In genomic region chr21:42495027-42495426, GRCh38 we compare ENCODE assay signal across 19 cellular contexts. TPM values are rescaled to one million over a fixed set of nuclear protein-coding genes. Genes with fewer than 3 reads are reported as not detected.
DNase-seq lines count a peak whose midpoint lies in the region; ATAC-seq, FAIRE-seq and TF ChIP-seq lines count a peak whose summit lies in the region.
"Had no signal": no experiment of that assay in that cellular context is flagged by ENCODE, and none has a peak within 500 bp of the region (broad histone marks: within the 10 kb centered on the region; RNA-seq: fewer than 3 reads in every experiment).

No MANE protein-coding gene starts in this region.

- no peak for FAIRE-seq in A549 (lab: Jason Lieb, UNC)

- no peak for TF ChIP-seq CTCF in A549 (IDR thresholded peaks at IDR 0.05)
- no peak for TF ChIP-seq CTCF in KMS-11 (conservative IDR thresholded peaks at IDR 0.05; ENCODE audit: low read depth, low read length)
- no peak for TF ChIP-seq CTCF in dorsolateral prefrontal cortex (IDR thresholded peaks at IDR 0.05 in 54 of 56, conservative IDR thresholded peaks at IDR 0.05 in 2 of 56; ENCODE audit: low read depth in 1 of 56, partially characterized antibody in 56 of 56)
- TF ChIP-seq CTCF in natural killer cell (IDR thresholded peaks at IDR 0.05) = no peak
- no peak for TF ChIP-seq CTCF in brain microvascular endothelial cell (IDR thresholded peaks at IDR 0.05; ENCODE audit: low read depth, low read length, missing control alignments)

- H3K27ac ChIP-seq in A549 = no peak overlapping the region; a peak in 1 of 6 replicates
- no peak overlapping the region for H3K27ac ChIP-seq in KMS-11
- H3K27ac ChIP-seq in dorsolateral prefrontal cortex = no peak overlapping the region
- H3K27ac ChIP-seq in brain microvascular endothelial cell = no peak overlapping the region
- H3K27ac ChIP-seq: foreskin keratinocyte, left ventricle myocardium inferior had no signal

- H3K79me2 ChIP-seq in KMS-11 (ENCODE audit: insufficient read depth, low read depth) = no peaks in the 10 kb centered on the region

- no peak overlapping the region for H3K9ac ChIP-seq in KMS-11

- no peak for TF ChIP-seq RAD21 in A549 (conservative IDR thresholded peaks at IDR 0.05 in 1 of 2, IDR thresholded peaks at IDR 0.05 in 1 of 2)

- H3K36me3 Mint-ChIP-seq in natural killer cell = no peaks in the 10 kb centered on the region
- H3K36me3 Mint-ChIP-seq in activated naive CD4-positive, alpha-beta T cell treated with anti-CD3 and anti-CD28 coated beads, Interleukin-2, amount 10 ng/mL, durations not matched to agents 7 days and 5 days = no peaks in the 10 kb centered on the region

- H3K27me3 ChIP-seq in KMS-11 (ENCODE audit: insufficient read depth, low read depth) (no peaks in the 10 kb centered on the region; the same call in 1 of the 2 replicates), dorsolateral prefrontal cortex (no peaks in the 10 kb centered on the region), brain microvascular endothelial cell (replicated peaks) (no peaks in the 10 kb centered on the region)
- H3K27me3 ChIP-seq: vagina had no signal

- 97% methylated on average over 5 of the region's 5 CpGs for WGBS in A549 (ENCODE audit: missing lambda C conversion rate)

- H3K4me1 Mint-ChIP-seq in natural killer cell = peaks cover 13 to 15% of the 10 kb centered on the region in 2 donors
- peaks cover 28% of the 10 kb centered on the region for H3K4me1 Mint-ChIP-seq in activated naive CD4-positive, alpha-beta T cell treated with anti-CD3 and anti-CD28 coated beads, Interleukin-2, amount 10 ng/mL, durations not matched to agents 7 days and 5 days

- no peaks in the 10 kb centered on the region for H3K9me3 ChIP-seq in A549
- H3K9me3 ChIP-seq: left ventricle myocardium inferior, vagina had no signal

- TF ChIP-seq POLR2A in A549 (IDR thresholded peaks at IDR 0.05; ENCODE audit: low read length) = no peak

- no peaks in the 10 kb centered on the region for H3K36me3 ChIP-seq in KMS-11 (ENCODE audit: insufficient read depth)
- H3K36me3 ChIP-seq in brain microvascular endothelial cell (replicated peaks) = no peaks in the 10 kb centered on the region
- H3K36me3 ChIP-seq: left ventricle myocardium inferior, vagina had no signal

- H3K4me2 ChIP-seq in A549 (peak overlapping the region; percentile 65), KMS-11 (peak overlapping the region; percentile 61; the same call in 1 of the 2 replicates)

- TF ChIP-seq EP300 in A549 (IDR thresholded peaks at IDR 0.05) = no peak

- no peaks in the 10 kb centered on the region for H4K20me1 ChIP-seq in KMS-11 (ENCODE audit: insufficient read depth)

- CTCF ChIA-PET in A549 (lab: Yijun Ruan, JAX) = no interaction called here
- CTCF ChIA-PET in activated naive CD4-positive, alpha-beta T cell treated with anti-CD3 and anti-CD28 coated beads, Interleukin-2, amount 10 ng/mL, durations not matched to agents 7 days and 5 days (lab: Charles Lee) = no interaction called here

- no peaks in the 10 kb centered on the region for H3K9me3 Mint-ChIP-seq in natural killer cell
- no peaks in the 10 kb centered on the region for H3K9me3 Mint-ChIP-seq in activated naive CD4-positive, alpha-beta T cell treated with anti-CD3 and anti-CD28 coated beads, Interleukin-2, amount 10 ng/mL, durations not matched to agents 7 days and 5 days
- H3K9me3 Mint-ChIP-seq: neural crest cell; T-helper 1 cell treated with Interleukin-12 subunit alpha and Interleukin-12 subunit beta and Interleukin-4 antibody, amounts not matched to agents 30 μg/mL and 1 μg/mL, for 36 hours had no signal

- ATAC-seq in A549 (no peak), natural killer cell (no peak), GM21528 (IDR thresholded peaks at IDR 0.05; ENCODE audit: low FRiP score, unreplicated experiment) (no peak)
- ATAC-seq: activated CD4-positive, alpha-beta T cell treated with anti-CD3 and anti-CD28 coated beads for 36 hours had no signal

- in situ Hi-C loops in brain microvascular endothelial cell (cut with HindIII; ENCODE audit: low pct_ligation_motif_present, low sequenced_read_pairs) = no loop called here

- H3K4me3 Mint-ChIP-seq in natural killer cell = peak overlapping the region; percentile 94
- H3K4me3 Mint-ChIP-seq in activated naive CD4-positive, alpha-beta T cell treated with anti-CD3 and anti-CD28 coated beads, Interleukin-2, amount 10 ng/mL, durations not matched to agents 7 days and 5 days = no peak overlapping the region

- peak overlapping the region in 1 of 2 donors; percentile 90 for H3K27ac Mint-ChIP-seq in natural killer cell
- no peak overlapping the region for H3K27ac Mint-ChIP-seq in activated naive CD4-positive, alpha-beta T cell treated with anti-CD3 and anti-CD28 coated beads, Interleukin-2, amount 10 ng/mL, durations not matched to agents 7 days and 5 days
- H3K27ac Mint-ChIP-seq: activated CD4-positive, alpha-beta T cell treated with anti-CD3 and anti-CD28 coated beads for 36 hours had no signal

- H3K27me3 Mint-ChIP-seq in natural killer cell (ENCODE audit: low read depth in 2 of 2) = peaks cover 3 to 5% of the 10 kb centered on the region in 2 donors
- H3K27me3 Mint-ChIP-seq in activated naive CD4-positive, alpha-beta T cell treated with anti-CD3 and anti-CD28 coated beads, Interleukin-2, amount 10 ng/mL, durations not matched to agents 7 days and 5 days = peaks cover 59% of the 10 kb centered on the region

- H3K4me1 ChIP-seq in A549 (peaks cover 3% of the 10 kb centered on the region; the same call in 1 of the 3 replicates), KMS-11 (ENCODE audit: low read depth, poor library complexity, severe bottlenecking) (peaks cover 13% of the 10 kb centered on the region)
- H3K4me1 ChIP-seq: foreskin keratinocyte had no signal

- POLR2A ChIA-PET in A549 (lab: Yijun Ruan, JAX) = no interaction called here

- intact Hi-C loops in dorsolateral prefrontal cortex (cut with DNase I) = loop anchor here in 1 of 2 donors (5.0 kb wide), 1 partner anchor 37 kb away; no protein-coding TSS in a partner anchor
- intact Hi-C loops in natural killer cell (cut with micrococcal nuclease) = no loop called here

- DNase-seq in A549 (ENCODE audit: low read depth in 1 of 2, low spot score in 1 of 2) (no peak), dorsolateral prefrontal cortex (peak in 1 of 10 donors; percentile 25), natural killer cell (no peak), NCI-H2081 (lab: John Stamatoyannopoulos, UW) (no peak), brain microvascular endothelial cell (no peak)
- no peak for DNase-seq in activated naive CD4-positive, alpha-beta T cell treated with anti-CD3 and anti-CD28 coated beads, Interleukin-2, amount 10 ng/mL, durations not matched to agents 7 days and 5 days
- DNase-seq: activated CD4-positive, alpha-beta T cell treated with anti-CD3 and anti-CD28 coated beads for 36 hours; activated T-cell treated with anti-CD3 and anti-CD28 coated beads, Interleukin-2, amount 50 U/mL, for 1 hour; foreskin keratinocyte; GOT3; left ventricle myocardium inferior; NCI-H1417 treated with DMSO at 0.1 percent for 48 hours; retina; Right ventricle myocardium superior had no signal

- no peak overlapping the region for H3K4me3 ChIP-seq in A549
- H3K4me3 ChIP-seq in KMS-11 (IDR thresholded peaks at IDR 0.05; ENCODE audit: insufficient read depth, low read depth, low read length) = no peak overlapping the region
- peak overlapping the region in 32 of 59 donors; percentile 67 to 95 (median 87) for H3K4me3 ChIP-seq in dorsolateral prefrontal cortex
- no peak overlapping the region for H3K4me3 ChIP-seq in brain microvascular endothelial cell (ENCODE audit: low read depth, low read length)

- H2AFZ ChIP-seq in KMS-11 (ENCODE audit: low read depth) = peak overlapping the region; percentile 74; the same call in 1 of the 2 replicates

TF ChIP-seq in A549, 52 proteins besides CTCF, POLR2A, EP300 and RAD21:
- no peak for TF ChIP-seq TP53 (CRISPR knock-in tag; IDR thresholded peaks at IDR 0.05)
- TF ChIP-seq SREBF2 (IDR thresholded peaks at IDR 0.05) = no peak
- no peak for TF ChIP-seq HDAC2 (IDR thresholded peaks at IDR 0.05)
- TF ChIP-seq RFX5 (IDR thresholded peaks at IDR 0.05) = no peak

RNA-seq across cellular contexts. Expression of gene RSPH1, which starts 1.0 kb away (rescaled TPM):
- polyA plus RNA-seq in A549 (2011; rRNA removed) (0.58 and 0.71 TPM in 2 replicates), A549 (2017; fragmentation: RNase III; extraction: RNeasy Plus Mini Kit Qiagen cat#74134 plus additional on column Dnase treatment) (0.66 to 0.87 TPM (median 0.85 TPM) in 3 replicates)
- polyA plus RNA-seq in A549 (2012; cell fraction: cytosol; rRNA removed) = 0.35 and 0.57 TPM in 2 replicates
- 0.09 and 0.12 TPM in 2 replicates for polyA plus RNA-seq in A549 (2012; cell fraction: nucleus; rRNA removed)
- 0.39 and 1.0 TPM in 2 replicates for polyA minus RNA-seq in A549 (2011; rRNA and poly(A)+ RNA removed)
- total RNA-seq in dorsolateral prefrontal cortex (10 to 100 TPM in 14 of 120 experiments, 1 to 10 TPM in 106; 3.5 to 12.9 (median 7.5) TPM), natural killer cell (under 1 TPM in 1 of 3 donors, not detected in 2; 0.16 TPM)
- total RNA-seq: left ventricle myocardium inferior, Right ventricle myocardium superior, vagina had no signal

RNA-seq across cellular contexts. Expression of gene SLC37A1, which starts 18.6 kb away (rescaled TPM):
- polyA plus RNA-seq in A549 (2011; rRNA removed) = 1.9 and 2.1 TPM in 2 replicates
- polyA plus RNA-seq in A549 (2012; cell fraction: cytosol; rRNA removed) = 2.1 and 2.2 TPM in 2 replicates
- 3.4 and 3.7 TPM in 2 replicates for polyA plus RNA-seq in A549 (2012; cell fraction: nucleus; rRNA removed)
- polyA plus RNA-seq in A549 (2017; fragmentation: RNase III; extraction: RNeasy Plus Mini Kit Qiagen cat#74134 plus additional on column Dnase treatment) = 1.9 to 2.3 TPM (median 2.1 TPM) in 3 replicates
- polyA minus RNA-seq in A549 (2011; rRNA and poly(A)+ RNA removed) = 2.3 and 4.7 TPM in 2 replicates
- 10 to 100 TPM in 109 of 120 experiments, 1 to 10 TPM in 11; 6.5 to 24.8 (median 15.3) TPM for total RNA-seq in dorsolateral prefrontal cortex
- 10 to 100 TPM; 24.8 to 25.8 (median 25.3) TPM for total RNA-seq in natural killer cell

Comparison
In these comparisons a context has a peak if more than half of its experiments do, and no peak if none do; other contexts are left out.
1. H3K4me3 ChIP-seq: peak in dorsolateral prefrontal cortex (32 of 59); none in A549 (single experiment), KMS-11 (single experiment) and brain microvascular endothelial cell (single experiment).